23 cellular contexts compared by ENCODE assay signal in the genomic region with DNA sequence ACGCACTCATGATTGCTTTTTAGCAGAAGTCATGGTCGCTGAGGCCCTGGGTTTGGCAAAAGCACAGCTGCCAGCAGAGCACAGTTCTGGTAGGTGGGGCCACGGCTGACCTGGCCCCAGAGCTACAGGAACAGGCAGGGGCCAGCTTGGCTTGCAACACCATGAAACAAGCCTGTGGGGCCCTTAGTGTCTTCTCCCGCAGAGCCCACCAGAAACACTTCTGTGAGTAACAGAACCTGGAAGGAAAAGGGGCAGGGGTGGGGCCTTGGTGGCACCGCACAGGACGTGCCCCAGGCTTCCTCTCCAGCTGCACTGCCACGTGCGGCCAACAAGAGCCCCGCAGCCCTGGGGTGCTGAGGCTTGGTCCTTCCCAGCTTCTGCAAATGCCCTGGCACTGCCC.
DNase-seq lines count a peak whose midpoint lies in the region; ATAC-seq and TF ChIP-seq lines count a peak whose summit lies in the region.
"Had no signal": no experiment of that assay in that cellular context is flagged by ENCODE, and none has a peak within 500 bp of the region (broad histone marks: within the 10 kb centered on the region; RNA-seq: fewer than 3 reads in every experiment).

No MANE protein-coding gene starts in this region.

- no peaks in the 10 kb centered on the region for H3K9me3 Mint-ChIP-seq in activated naive CD8-positive, alpha-beta T cell treated with anti-CD3 and anti-CD28 coated beads, Interleukin-2, amount 50 U/mL, for 24 hours
- H3K9me3 Mint-ChIP-seq: activated B cell treated with CpG ODN at 0.5 μM for 24 hours; activated T-helper 1 cell treated with anti-CD3 and anti-CD28 coated beads, Interleukin-12 subunit alpha, Interleukin-12 subunit beta, Interleukin-2, Interleukin-4 antibody, amounts not matched to agents 30 ng/mL and 10 ng/mL and 1 ng/mL, durations not matched to agents 14 hours and 24 hours and 36 hours; CD14-positive monocyte; endodermal cell; HFFc6; natural killer cell treated with Interleukin-12 subunit alpha and Interleukin-12 subunit beta and Interleukin-15 and Interleukin-18, amount 100 ng/mL, for 72 hours had no signal

- H3K9me3 ChIP-seq in BLaER1: no peaks in the 10 kb centered on the region
- H3K9me3 ChIP-seq: body of pancreas, transverse colon had no signal

- peak overlapping the region; percentile 36; the same call in 1 of the 2 replicates for H3K27ac ChIP-seq in 22Rv1
- H3K27ac ChIP-seq in BLaER1: peak overlapping the region; percentile 65
- H3K27ac ChIP-seq: body of pancreas, transverse colon had no signal

- H3K36me3 ChIP-seq in BLaER1: peaks cover 79% of the 10 kb centered on the region

- H3K4me3 ChIP-seq in BLaER1: no peak overlapping the region
- H3K4me3 ChIP-seq: body of pancreas, transverse colon had no signal

- H3K36me3 Mint-ChIP-seq in activated naive CD8-positive, alpha-beta T cell treated with anti-CD3 and anti-CD28 coated beads, Interleukin-2, amount 50 U/mL, for 24 hours (ENCODE audit: low read depth): peaks cover 28% of the 10 kb centered on the region
- H3K36me3 Mint-ChIP-seq: natural killer cell treated with Interleukin-12 subunit alpha and Interleukin-12 subunit beta and Interleukin-15 and Interleukin-18, amount 100 ng/mL, for 72 hours had no signal

- peaks cover 43% of the 10 kb centered on the region for H3K4me1 ChIP-seq in BLaER1

- H3K27me3 Mint-ChIP-seq in activated naive CD8-positive, alpha-beta T cell treated with anti-CD3 and anti-CD28 coated beads, Interleukin-2, amount 50 U/mL, for 24 hours: no peaks in the 10 kb centered on the region
- H3K27me3 Mint-ChIP-seq: activated B cell treated with CpG ODN at 0.5 μM for 24 hours; natural killer cell treated with Interleukin-12 subunit alpha and Interleukin-12 subunit beta and Interleukin-15 and Interleukin-18, amount 100 ng/mL, for 72 hours had no signal

- no peaks in the 10 kb centered on the region for H3K27me3 ChIP-seq in BLaER1
- H3K27me3 ChIP-seq: body of pancreas, transverse colon had no signal

- peak overlapping the region; percentile 18 for H3K27ac Mint-ChIP-seq in activated naive CD8-positive, alpha-beta T cell treated with anti-CD3 and anti-CD28 coated beads, Interleukin-2, amount 50 U/mL, for 24 hours
- H3K27ac Mint-ChIP-seq: activated B cell treated with CpG ODN at 0.5 μM for 24 hours; endodermal cell; natural killer cell treated with Interleukin-12 subunit alpha and Interleukin-12 subunit beta and Interleukin-15 and Interleukin-18, amount 100 ng/mL, for 72 hours had no signal

- H4K20me1 ChIP-seq in BLaER1: peaks cover 95% of the 10 kb centered on the region

- peak overlapping the region; percentile 53 for H3K9ac ChIP-seq in BLaER1

- peak overlapping the region; percentile 41 for H3K4me2 ChIP-seq in BLaER1

- no peak for TF ChIP-seq CTCF in 22Rv1 (IDR thresholded peaks at IDR 0.05)

- H3K4me3 Mint-ChIP-seq in activated naive CD8-positive, alpha-beta T cell treated with anti-CD3 and anti-CD28 coated beads, Interleukin-2, amount 50 U/mL, for 24 hours: no peak overlapping the region
- H3K4me3 Mint-ChIP-seq: activated T-helper 1 cell treated with anti-CD3 and anti-CD28 coated beads, Interleukin-12 subunit alpha, Interleukin-12 subunit beta, Interleukin-2, Interleukin-4 antibody, amounts not matched to agents 30 ng/mL and 10 ng/mL and 1 ng/mL, durations not matched to agents 14 hours and 24 hours and 36 hours; CD14-positive monocyte; endodermal cell; HFFc6; natural killer cell treated with Interleukin-12 subunit alpha and Interleukin-12 subunit beta and Interleukin-15 and Interleukin-18, amount 100 ng/mL, for 72 hours had no signal

- no peak for DNase-seq in activated naive CD8-positive, alpha-beta T cell treated with anti-CD3 and anti-CD28 coated beads, Interleukin-2, amount 50 U/mL, for 24 hours
- no peak for DNase-seq in NCI-H2227 (lab: John Stamatoyannopoulos, UW; ENCODE audit: unreplicated experiment)
- DNase-seq in DMS 273 treated with DMSO at 0.1 percent for 48 hours (lab: John Stamatoyannopoulos, UW): no peak
- DNase-seq: activated B cell treated with CpG ODN at 0.5 μM for 24 hours; activated CD4-positive, alpha-beta T cell treated with anti-CD3 and anti-CD28 coated beads, Interleukin-2, amount 50 U/mL, for 4 hours; activated naive CD4-positive, alpha-beta T cell treated with Interleukin-2 at 50 U/mL for 16 hours; dermis blood vessel endothelial cell; DMS79 treated with DMSO at 0.1 percent for 48 hours; endodermal cell; GDM1; HFFc6; NCI-H446 treated with DMSO at 0.1 percent for 48 hours; stimulated activated CD4-positive, alpha-beta T cell treated with anti-CD3 and anti-CD28 coated beads, Interleukin-15, amount 100 ng/mL, for 24 hours; stimulated activated CD4-positive, alpha-beta T cell treated with anti-CD3 and anti-CD28 coated beads, Interleukin-4, amount 100 ng/mL, for 4 hours; transverse colon had no signal

- peaks cover 18% of the 10 kb centered on the region for H3K4me1 Mint-ChIP-seq in activated naive CD8-positive, alpha-beta T cell treated with anti-CD3 and anti-CD28 coated beads, Interleukin-2, amount 50 U/mL, for 24 hours

- ATAC-seq in activated naive CD8-positive, alpha-beta T cell treated with anti-CD3 and anti-CD28 coated beads, Interleukin-2, amount 50 U/mL, for 24 hours: no peak
- no peak for ATAC-seq in HG02885 (IDR thresholded peaks at IDR 0.05; ENCODE audit: poor library complexity, unreplicated experiment)
- ATAC-seq: body of pancreas; esophagus mucosa; natural killer cell treated with Interleukin-12 subunit alpha and Interleukin-12 subunit beta and Interleukin-15 and Interleukin-18, amount 100 ng/mL, for 72 hours had no signal
